ENCODE assay signal across 23 cellular contexts in the genomic region with DNA sequence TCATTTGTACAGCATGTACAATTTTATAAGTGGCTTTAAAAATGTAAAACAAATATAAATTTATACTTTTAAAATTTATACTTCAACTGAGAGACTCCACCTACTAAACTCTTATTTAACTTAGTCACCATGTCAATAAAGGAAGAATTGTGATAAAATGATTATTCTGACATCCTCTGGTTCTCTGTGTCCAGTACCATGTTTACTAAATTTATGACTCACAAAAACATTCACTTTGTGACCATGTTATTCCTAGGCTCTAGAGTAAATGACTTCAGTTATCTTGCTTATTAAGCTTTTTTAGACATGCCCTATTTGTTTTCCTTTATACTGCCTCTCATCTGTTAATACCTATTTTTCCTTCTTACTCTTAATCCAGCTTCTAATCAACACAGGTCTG.
DNase-seq lines count a peak whose midpoint lies in the region; ATAC-seq, FAIRE-seq and TF ChIP-seq lines count a peak whose summit lies in the region.
"Had no signal": no experiment of that assay in that cellular context is flagged by ENCODE, and none has a peak within 500 bp of the region (broad histone marks: within the 10 kb centered on the region; RNA-seq: fewer than 3 reads in every experiment).

No MANE protein-coding gene starts in this region.

- DNase-seq in DMS53 treated with DMSO at 0.1 percent for 48 hours (lab: John Stamatoyannopoulos, UW; ENCODE audit: unreplicated experiment) (peak; percentile 17), LHCN-M2 (ENCODE audit: low read depth) (peak; percentile 19), PC-3 (peak; percentile 70), glomerular visceral epithelial cell (ENCODE audit: extremely low spot score) (no peak), SKM-1 (lab: John Stamatoyannopoulos, UW; ENCODE audit: unreplicated experiment) (no peak), kidney (no peak), NOMO-1 treated with DMSO at 0.1 percent for 48 hours (lab: John Stamatoyannopoulos, UW; ENCODE audit: unreplicated experiment) (no peak)
- DNase-seq: 8988T; ACHN; BE2C; C1 segment of cervical spinal cord; CD4-positive, alpha-beta memory T cell; CD4-positive, CD25-positive, alpha-beta regulatory T cell; CD8-positive, alpha-beta memory T cell; COR-L47; DMS 273 treated with DMSO at 0.1 percent for 48 hours; DMS79; GF-D8 had no signal

- H3K9me3 ChIP-seq in PC-3 (ENCODE audit: low read length) (no peaks in the 10 kb centered on the region), kidney (ENCODE audit: control insufficient read depth in 1 of 2, low read length in 2 of 2) (no peaks in the 10 kb centered on the region)
- H3K9me3 ChIP-seq: BE2C, BLaER1 had no signal

- H3K4me1 ChIP-seq in PC-3 (ENCODE audit: insufficient read depth, low read length) (peaks cover 37% of the 10 kb centered on the region), kidney (ENCODE audit: control insufficient read depth in 1 of 2, insufficient read depth in 1 of 2, low read depth in 1 of 2, low read length in 2 of 2) (no peaks in the 10 kb centered on the region)
- H3K4me1 ChIP-seq: BE2C, BLaER1 had no signal

- intact Hi-C loops in PC-3 (cut with micrococcal nuclease), result loop anchor here (2.0 to 5.0 kb wide), 6 partner anchors 47 to 960 kb away; partner anchors contain the start of gene SLC39A10
- intact Hi-C loops in kidney (cut with DNase I), result no loop called here

- FAIRE-seq in kidney (lab: Jason Lieb, UNC), result no peak
- FAIRE-seq: A204.1, G401.6, GM12891, GM19239 had no signal

- no TSS peak for BruUV-seq in PC-3 (replicated peaks; lab: Mats Ljungman, UMichigan)

- no peak for TF ChIP-seq CTCF in PC-3 (conservative IDR thresholded peaks at IDR 0.05; ENCODE audit: low read depth, low read length)
- TF ChIP-seq CTCF in kidney (IDR thresholded peaks at IDR 0.05; ENCODE audit: borderline replicate concordance, extremely low read depth, insufficient read depth), result no peak

- peak; percentile 77 for ATAC-seq in PC-3

- H3K4me3 ChIP-seq in PC-3 (ENCODE audit: low read length) (no peak overlapping the region), kidney (ENCODE audit: low read length in 2 of 2) (no peak overlapping the region)
- H3K4me3 ChIP-seq: BLaER1 had no signal

- no peaks in the 10 kb centered on the region for H4K20me1 ChIP-seq in PC-3 (ENCODE audit: low read length)
- H4K20me1 ChIP-seq: BLaER1 had no signal

- no peak overlapping the region for H3K9ac ChIP-seq in PC-3 (ENCODE audit: low read length)
- no peak overlapping the region for H3K9ac ChIP-seq in kidney (ENCODE audit: low read length in 2 of 2)
- H3K9ac ChIP-seq: BLaER1 had no signal

- H3F3A ChIP-seq in PC-3 (ENCODE audit: low read length, unreplicated experiment), result peaks cover 11% of the 10 kb centered on the region

- no peaks in the 10 kb centered on the region for H3K36me3 ChIP-seq in PC-3 (ENCODE audit: low read depth, low read length)
- no peaks in the 10 kb centered on the region for H3K36me3 ChIP-seq in kidney (ENCODE audit: control insufficient read depth in 1 of 2, insufficient read depth in 2 of 2, low read length in 2 of 2)
- H3K36me3 ChIP-seq: BE2C, BLaER1 had no signal

- POLR2A ChIA-PET in PC-3 (lab: Charles Lee; ENCODE audit: unreplicated experiment), result no interaction called here

- CTCF ChIA-PET in PC-3 (lab: Charles Lee), result interaction anchor here (0.6 kb wide), 1 partner anchor 31 kb away, joined by 3 read pairs; no protein-coding TSS in a partner anchor

- H3K9me2 ChIP-seq in PC-3 (replicated peaks; ENCODE audit: low read length), result no peaks in the 10 kb centered on the region

- no peak overlapping the region for H2AFZ ChIP-seq in PC-3 (ENCODE audit: low read length)

- H3K4me2 ChIP-seq in PC-3 (ENCODE audit: low read length), result peak overlapping the region; percentile 65
- H3K4me2 ChIP-seq: BLaER1 had no signal

- H3K79me2 ChIP-seq in PC-3 (ENCODE audit: low read length), result no peaks in the 10 kb centered on the region

- H3K27ac ChIP-seq in PC-3 (ENCODE audit: low read length) (peak overlapping the region; percentile 81), kidney (ENCODE audit: low read depth in 2 of 2, low read length in 2 of 2) (no peak overlapping the region)
- H3K27ac ChIP-seq: BLaER1 had no signal

- H3K27me3 ChIP-seq in PC-3 (ENCODE audit: low read length), result no peaks in the 10 kb centered on the region
- H3K27me3 ChIP-seq: BE2C, BLaER1 had no signal

Comparison
In these comparisons a context has a peak if more than half of its experiments do, and no peak if none do; other contexts are left out.
1. DNase-seq: peak in DMS53 treated with DMSO at 0.1 percent for 48 hours (single experiment), LHCN-M2 (single experiment) and PC-3 (single experiment); none in glomerular visceral epithelial cell (single experiment), SKM-1 (single experiment), kidney (single experiment) and NOMO-1 treated with DMSO at 0.1 percent for 48 hours (single experiment).